Comparison of ENCODE assay signal across 9 cellular contexts in the genomic region with DNA sequence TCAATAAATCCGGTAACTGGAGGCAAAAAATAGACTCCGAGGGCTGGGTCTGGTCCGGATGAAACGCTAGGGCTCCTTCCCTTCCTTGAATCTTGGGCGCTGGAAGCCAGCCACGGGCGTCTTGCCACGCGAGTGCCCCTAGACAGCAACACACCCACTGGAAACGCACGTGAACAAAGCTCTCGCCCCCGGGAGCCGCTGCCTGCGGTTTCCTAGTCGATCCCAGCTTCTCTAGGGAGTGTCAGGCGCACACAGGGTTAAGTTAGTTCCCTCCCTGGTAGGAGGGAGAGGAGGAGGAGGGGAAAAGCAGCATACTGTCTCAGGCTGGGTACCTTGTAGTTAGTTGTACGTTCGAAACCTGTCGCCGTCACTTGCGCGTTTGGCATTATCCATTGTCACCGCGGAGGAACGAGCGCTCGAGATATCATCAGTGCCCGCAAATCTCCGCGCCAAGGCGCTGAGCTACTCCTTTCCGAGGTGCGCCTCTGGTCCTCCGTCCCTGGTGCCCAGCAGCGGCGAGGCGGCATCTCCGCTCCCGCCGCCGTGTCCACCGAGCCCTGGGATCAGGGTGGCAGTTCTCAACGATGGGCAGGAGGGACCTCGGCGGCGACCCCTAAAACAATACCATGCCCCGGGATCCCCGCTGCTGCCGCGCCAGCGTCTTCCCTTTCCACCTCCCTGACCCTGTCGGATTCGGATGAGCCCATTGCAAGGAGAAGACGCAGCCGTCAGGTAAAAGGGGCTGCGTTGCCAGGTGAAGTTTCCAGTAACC. TPM values are rescaled to one million over a fixed set of nuclear protein-coding genes. Genes with fewer than 3 reads are reported as not detected.
DNase-seq lines count a peak whose midpoint lies in the region; ATAC-seq, FAIRE-seq and TF ChIP-seq lines count a peak whose summit lies in the region.
"Had no signal": no experiment of that assay in that cellular context is flagged by ENCODE, and none has a peak within 500 bp of the region (broad histone marks: within the 10 kb centered on the region; RNA-seq: fewer than 3 reads in every experiment).

A gene with protein sequence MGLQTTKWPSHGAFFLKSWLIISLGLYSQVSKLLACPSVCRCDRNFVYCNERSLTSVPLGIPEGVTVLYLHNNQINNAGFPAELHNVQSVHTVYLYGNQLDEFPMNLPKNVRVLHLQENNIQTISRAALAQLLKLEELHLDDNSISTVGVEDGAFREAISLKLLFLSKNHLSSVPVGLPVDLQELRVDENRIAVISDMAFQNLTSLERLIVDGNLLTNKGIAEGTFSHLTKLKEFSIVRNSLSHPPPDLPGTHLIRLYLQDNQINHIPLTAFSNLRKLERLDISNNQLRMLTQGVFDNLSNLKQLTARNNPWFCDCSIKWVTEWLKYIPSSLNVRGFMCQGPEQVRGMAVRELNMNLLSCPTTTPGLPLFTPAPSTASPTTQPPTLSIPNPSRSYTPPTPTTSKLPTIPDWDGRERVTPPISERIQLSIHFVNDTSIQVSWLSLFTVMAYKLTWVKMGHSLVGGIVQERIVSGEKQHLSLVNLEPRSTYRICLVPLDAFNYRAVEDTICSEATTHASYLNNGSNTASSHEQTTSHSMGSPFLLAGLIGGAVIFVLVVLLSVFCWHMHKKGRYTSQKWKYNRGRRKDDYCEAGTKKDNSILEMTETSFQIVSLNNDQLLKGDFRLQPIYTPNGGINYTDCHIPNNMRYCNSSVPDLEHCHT (plus strand): TSS at position 342 of the 772 bp plus-strand sequence. CDS start 91,371 bp downstream, outside the sequence.

- peak; percentile 8 for ATAC-seq in foreskin keratinocyte
- no peak for ATAC-seq in GM21526 (IDR thresholded peaks at IDR 0.05; ENCODE audit: low FRiP score, unreplicated experiment)
- ATAC-seq in HG03521 (IDR thresholded peaks at IDR 0.05; ENCODE audit: unreplicated experiment), result no peak
- ATAC-seq: HCT116 had no signal

- no peak for FAIRE-seq in GM19239 (lab: Jason Lieb, UNC)
- no peak for FAIRE-seq in GM12891 (lab: Jason Lieb, UNC)

- peak within 1 kb of the TSS; percentile 91 for H3K27ac ChIP-seq in SJSA1
- peak within 1 kb of the TSS; percentile 91 for H3K27ac ChIP-seq in foreskin keratinocyte

- TF ChIP-seq CTCF in foreskin keratinocyte (conservative IDR thresholded peaks at IDR 0.05), result no peak

- DNase-seq in Daoy (ENCODE audit: low read depth), result peak; percentile 38
- peak; percentile 73 to 79 for DNase-seq in SJSA1 (ENCODE audit: low read depth in 1 of 2, low spot score in 2 of 2)
- peak; percentile 69 to 79 for DNase-seq in foreskin keratinocyte
- DNase-seq in GM19239 (ENCODE audit: insufficient read length, low spot score), result no peak
- no peak for DNase-seq in GM12891 (ENCODE audit: insufficient read length, low spot score)

- H3K4me1 ChIP-seq in SJSA1 (replicated peaks) (peaks cover 33% of the 10 kb centered on the region), foreskin keratinocyte (peaks cover 14% of the 10 kb centered on the region), neuron (ENCODE audit: insufficient read depth, low read length) (peaks cover 52% of the 10 kb centered on the region)

- H3K4me3 ChIP-seq in SJSA1 (peak within 1 kb of the TSS; percentile 83), neuron (ENCODE audit: low read length) (peak within 1 kb of the TSS; percentile 31)

- no peaks in the 10 kb centered on the region for H3K9me3 ChIP-seq in SJSA1 (replicated peaks)
- H3K9me3 ChIP-seq in neuron (ENCODE audit: low read length), result no peaks in the 10 kb centered on the region

- peak within 1 kb of the TSS; percentile 47 for H2AFZ ChIP-seq in neuron (ENCODE audit: low read depth, low read length)

- H3K36me3 ChIP-seq in SJSA1 (peaks cover 5% of the 10 kb centered on the region; the same call in 1 of the 2 replicates), neuron (ENCODE audit: insufficient read depth, low read length) (no peaks in the 10 kb centered on the region)

- TF ChIP-seq POLR2A in GM12891 (IDR thresholded peaks at IDR 0.05; ENCODE audit: low read depth, low read length), result no peak

- H3K27me3 ChIP-seq in SJSA1 (replicated peaks), result no peaks in the 10 kb centered on the region
- H3K27me3 ChIP-seq in foreskin keratinocyte, result no peaks in the 10 kb centered on the region
- H3K27me3 ChIP-seq in neuron (ENCODE audit: insufficient read depth, low read length), result peaks cover 61% of the 10 kb centered on the region

TF ChIP-seq in GM12891, 5 proteins besides CTCF, POLR2A, EP300 and RAD21:
- TF ChIP-seq TAF1 (IDR thresholded peaks at IDR 0.05; ENCODE audit: low read depth, low read length) (no peak), POU2F2 (IDR thresholded peaks at IDR 0.05; ENCODE audit: low read depth, low read length) (no peak), POLR2AphosphoS5 (IDR thresholded peaks at IDR 0.05; ENCODE audit: low read depth, low read length) (no peak), SPI1 (IDR thresholded peaks at IDR 0.05; ENCODE audit: low read depth, low read length) (no peak), PAX5 (IDR thresholded peaks at IDR 0.05; ENCODE audit: insufficient read depth, low read length, severe bottlenecking) (no peak)

RNA-seq across cellular contexts. Expression of the gene that starts here (rescaled TPM):
- total RNA-seq in Daoy (2014; rRNA removed; shearing (Covaris generic)), result 0.03 and 0.86 TPM in 2 replicates
- total RNA-seq in SJSA1 (2014; rRNA removed; shearing (Covaris generic)), result 15.8 and 17.0 TPM in 2 replicates
- 52.5 and 111 TPM in 2 replicates for total RNA-seq in foreskin keratinocyte
- polyA plus RNA-seq in foreskin keratinocyte, result 11.9 and 22.2 TPM in 2 replicates
- polyA plus RNA-seq in GM12891 (2012; ENCODE audit: low read depth, missing spikeins), result not detected

Comparison
In these comparisons a context has a peak if more than half of its experiments do, and no peak if none do; other contexts are left out.
1. Peak in DNase-seq in Daoy; RNA of the gene not detected or under 1 TPM.
2. DNase-seq: peak in SJSA1 (2 of 2) and foreskin keratinocyte (2 of 2); none in GM19239 (single experiment) and GM12891 (single experiment).